14 cellular contexts compared by ENCODE assay signal in genomic region chr5:1051366-1051720, GRCh38. TPM values are rescaled to one million over a fixed set of nuclear protein-coding genes. Genes with fewer than 3 reads are reported as not detected.
"Had no signal": no experiment of that assay in that cellular context is flagged by ENCODE, and none has a peak within 500 bp of the region (broad histone marks: within the 10 kb centered on the region; RNA-seq: fewer than 3 reads in every experiment).

No MANE protein-coding gene starts in this region.

- DNase-seq: effector CD8-positive, alpha-beta T cell; mesendoderm; naive thymus-derived CD4-positive, alpha-beta T cell; nephron progenitor cell; stimulated activated CD4-positive, alpha-beta T cell treated with anti-CD3 and anti-CD28 coated beads, Interleukin-2, amount 100 ng/mL, for 48 hours; stimulated activated naive CD4-positive, alpha-beta T cell treated with Interleukin-2 at 50 U/mL for 16 hours; trophoblast cell had no signal

- H3K27me3 Mint-ChIP-seq: naive thymus-derived CD4-positive, alpha-beta T cell had no signal

- H3K4me3 Mint-ChIP-seq: naive thymus-derived CD4-positive, alpha-beta T cell; nephron progenitor cell had no signal

- H3K27ac ChIP-seq: coronary artery, neutrophil had no signal

- H3K4me3 ChIP-seq: coronary artery, smooth muscle cell had no signal

- H3K4me2 ChIP-seq: smooth muscle cell had no signal

- H3K9me3 ChIP-seq: neutrophil had no signal

- ATAC-seq: esophagus mucosa; naive thymus-derived CD4-positive, alpha-beta T cell had no signal

- H3K36me3 ChIP-seq: neutrophil had no signal

- H3K27me3 ChIP-seq: neutrophil had no signal

- H3K27ac Mint-ChIP-seq: naive thymus-derived CD4-positive, alpha-beta T cell; nephron progenitor cell had no signal

RNA-seq across cellular contexts. Expression of gene NKD2, which starts 42.7 kb away (rescaled TPM):
- total RNA-seq: osteocyte had no signal
- polyA plus RNA-seq: fibroblast of lung; keratinocyte; naive thymus-derived CD4-positive, alpha-beta T cell had no signal
